In genomic region chr5:57258052-57258451, GRCh38 we compare ENCODE assay signal across 17 cellular contexts.
DNase-seq lines count a peak whose midpoint lies in the region; ATAC-seq lines count a peak whose summit lies in the region.
"Had no signal": no experiment of that assay in that cellular context is flagged by ENCODE, and none has a peak within 500 bp of the region (broad histone marks: within the 10 kb centered on the region; RNA-seq: fewer than 3 reads in every experiment).

No MANE protein-coding gene starts in this region.

- H3K9me3 Mint-ChIP-seq in activated naive CD4-positive, alpha-beta T cell treated with anti-CD3 and anti-CD28 coated beads, Interleukin-2, amount 50 U/mL, for 24 hours = no peaks in the 10 kb centered on the region
- no peaks in the 10 kb centered on the region for H3K9me3 Mint-ChIP-seq in activated T-helper 17 cell treated with anti-CD3 and anti-CD28 coated beads, Interleukin-2, amount 50 U/mL, for 72 hours
- H3K9me3 Mint-ChIP-seq in central memory CD8-positive, alpha-beta T cell = no peaks in the 10 kb centered on the region

- peak overlapping the region; percentile 0 for H3K27ac Mint-ChIP-seq in activated naive CD4-positive, alpha-beta T cell treated with anti-CD3 and anti-CD28 coated beads, Interleukin-2, amount 50 U/mL, for 24 hours
- H3K27ac Mint-ChIP-seq in activated T-helper 17 cell treated with anti-CD3 and anti-CD28 coated beads, Interleukin-2, amount 50 U/mL, for 72 hours = peak overlapping the region; percentile 29
- peak overlapping the region; percentile 63 for H3K27ac Mint-ChIP-seq in central memory CD8-positive, alpha-beta T cell (ENCODE audit: low read depth)

- H3K27me3 Mint-ChIP-seq in activated naive CD4-positive, alpha-beta T cell treated with anti-CD3 and anti-CD28 coated beads, Interleukin-2, amount 50 U/mL, for 24 hours = no peaks in the 10 kb centered on the region
- no peaks in the 10 kb centered on the region for H3K27me3 Mint-ChIP-seq in activated T-helper 17 cell treated with anti-CD3 and anti-CD28 coated beads, Interleukin-2, amount 50 U/mL, for 72 hours
- H3K27me3 Mint-ChIP-seq in central memory CD8-positive, alpha-beta T cell = no peaks in the 10 kb centered on the region

- peaks cover 19% of the 10 kb centered on the region for H3K36me3 Mint-ChIP-seq in activated naive CD4-positive, alpha-beta T cell treated with anti-CD3 and anti-CD28 coated beads, Interleukin-2, amount 50 U/mL, for 24 hours
- peaks cover 100% of the 10 kb centered on the region for H3K36me3 Mint-ChIP-seq in activated T-helper 17 cell treated with anti-CD3 and anti-CD28 coated beads, Interleukin-2, amount 50 U/mL, for 72 hours (ENCODE audit: low read depth)
- H3K36me3 Mint-ChIP-seq in central memory CD8-positive, alpha-beta T cell (ENCODE audit: insufficient read depth) = peaks cover 58% of the 10 kb centered on the region

- peaks cover 47% of the 10 kb centered on the region for H3K4me1 Mint-ChIP-seq in activated naive CD4-positive, alpha-beta T cell treated with anti-CD3 and anti-CD28 coated beads, Interleukin-2, amount 50 U/mL, for 24 hours
- H3K4me1 Mint-ChIP-seq in activated T-helper 17 cell treated with anti-CD3 and anti-CD28 coated beads, Interleukin-2, amount 50 U/mL, for 72 hours = peaks cover 33% of the 10 kb centered on the region
- peaks cover 28% of the 10 kb centered on the region for H3K4me1 Mint-ChIP-seq in central memory CD8-positive, alpha-beta T cell

- H3K4me3 Mint-ChIP-seq in activated naive CD4-positive, alpha-beta T cell treated with anti-CD3 and anti-CD28 coated beads, Interleukin-2, amount 50 U/mL, for 24 hours = no peak overlapping the region
- peak overlapping the region; percentile 34 for H3K4me3 Mint-ChIP-seq in activated T-helper 17 cell treated with anti-CD3 and anti-CD28 coated beads, Interleukin-2, amount 50 U/mL, for 72 hours
- no peak overlapping the region for H3K4me3 Mint-ChIP-seq in central memory CD8-positive, alpha-beta T cell

- peak; percentile 88 for ATAC-seq in activated T-helper 17 cell treated with anti-CD3 and anti-CD28 coated beads, Interleukin-2, amount 50 U/mL, for 72 hours (replicated peaks)
- ATAC-seq in central memory CD8-positive, alpha-beta T cell (replicated peaks; ENCODE audit: extremely low read depth, poor library complexity, severe bottlenecking) = no peak
- peak; percentile 41 for ATAC-seq in stimulated activated naive CD8-positive, alpha-beta T cell treated with anti-CD3 and anti-CD28 coated beads, Interleukin-15, Interleukin-2, amounts not matched to agents 100 U/mL and 50 U/mL, for 24 hours
- ATAC-seq in GM21723 (IDR thresholded peaks at IDR 0.05; ENCODE audit: unreplicated experiment) = no peak

- DNase-seq in activated naive CD4-positive, alpha-beta T cell treated with Interleukin-2 at 50 U/mL for 16 hours = no peak
- DNase-seq in central memory CD8-positive, alpha-beta T cell (ENCODE audit: low spot score in 2 of 2) = no peak
- no peak for DNase-seq in stimulated activated naive CD8-positive, alpha-beta T cell treated with anti-CD3 and anti-CD28 coated beads, Interleukin-15, Interleukin-2, amounts not matched to agents 100 U/mL and 50 U/mL, for 24 hours
- no peak for DNase-seq in medulla oblongata (ENCODE audit: extremely low spot score)
- DNase-seq in NCI-H128 (lab: John Stamatoyannopoulos, UW; ENCODE audit: unreplicated experiment) = no peak
- DNase-seq: COR-L47, DMS153, EL, H7, Kasumi-1, NCI-H1436, NCI-H2029 treated with DMSO at 0.1 percent for 48 hours, NCI-H510A treated with DMSO at 0.1 percent for 48 hours, SHP77 treated with DMSO at 0.1 percent for 48 hours had no signal

Comparison
In these comparisons a context has a peak if more than half of its experiments do, and no peak if none do; other contexts are left out.
1. H3K27ac Mint-ChIP-seq: peak in every context shown above with its lines; median percentile 63 in central memory CD8-positive, alpha-beta T cell; 29 in activated T-helper 17 cell treated with anti-CD3 and anti-CD28 coated beads, Interleukin-2, amount 50 U/mL, for 72 hours; 0 in activated naive CD4-positive, alpha-beta T cell treated with anti-CD3 and anti-CD28 coated beads, Interleukin-2, amount 50 U/mL, for 24 hours.
2. ATAC-seq: peak in activated T-helper 17 cell treated with anti-CD3 and anti-CD28 coated beads, Interleukin-2, amount 50 U/mL, for 72 hours (single experiment) and stimulated activated naive CD8-positive, alpha-beta T cell treated with anti-CD3 and anti-CD28 coated beads, Interleukin-15, Interleukin-2, amounts not matched to agents 100 U/mL and 50 U/mL, for 24 hours (single experiment); none in central memory CD8-positive, alpha-beta T cell (single experiment) and GM21723 (single experiment).